ENCODE assay signal across 1 cellular context in the genomic region with DNA sequence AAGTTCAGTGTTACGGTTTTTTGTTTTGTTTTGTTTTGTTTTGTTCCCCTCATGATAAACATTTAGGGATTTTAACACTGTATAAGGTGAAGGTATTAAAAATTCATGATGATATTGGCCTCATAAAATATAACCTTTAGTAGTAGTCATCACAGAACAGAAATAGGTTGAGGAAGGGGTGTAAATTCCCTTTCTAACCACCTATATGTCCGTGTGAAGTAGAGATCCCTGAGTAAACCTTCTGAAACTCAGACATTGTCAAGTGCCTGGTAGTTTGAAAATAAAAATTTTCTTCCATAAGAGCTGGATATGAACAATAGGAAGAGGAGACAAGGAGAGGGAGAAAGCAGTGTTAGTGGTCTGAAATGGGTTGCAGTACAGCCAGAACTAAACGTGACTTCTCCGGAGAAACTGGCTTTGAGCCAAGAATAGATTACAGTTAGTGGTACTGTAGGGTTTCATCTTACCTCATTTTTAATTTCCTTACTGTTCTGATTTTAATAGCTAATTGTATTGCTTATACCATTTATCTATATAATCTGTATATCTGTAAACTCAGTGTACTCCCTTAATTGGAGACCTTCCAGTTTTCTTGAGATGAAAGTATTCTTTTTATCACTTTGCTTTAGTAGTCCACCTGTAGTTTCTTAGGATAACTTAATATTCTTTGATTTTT.
TF ChIP-seq lines count a peak whose summit lies in the region.

No MANE protein-coding gene starts in this region.

TF ChIP-seq in K562, 482 proteins besides CTCF, POLR2A, EP300 and RAD21:
- TF ChIP-seq CEBPG (CRISPR knock-in tag; IDR thresholded peaks at IDR 0.05) (no peak), CEBPG (tag; conservative IDR thresholded peaks at IDR 0.05 in 1 of 2, IDR thresholded peaks at IDR 0.05 in 1 of 2) (no peak), NFIX (CRISPR knock-in tag; IDR thresholded peaks at IDR 0.05; ENCODE audit: low read depth) (peak; percentile 77), BHLHE40 (IDR thresholded peaks at IDR 0.05; ENCODE audit: low read length) (peak; percentile 77), NFIC (IDR thresholded peaks at IDR 0.05) (peak; percentile 98)
